Comparison of ENCODE assay signal across 24 cellular contexts in genomic region chr3:63845215-63845614, GRCh38. TPM values are rescaled to one million over a fixed set of nuclear protein-coding genes. Genes with fewer than 3 reads are reported as not detected.
"Had no signal": no experiment of that assay in that cellular context is flagged by ENCODE, and none has a peak within 500 bp of the region (broad histone marks: within the 10 kb centered on the region; RNA-seq: fewer than 3 reads in every experiment).

No MANE protein-coding gene starts in this region.

- H3K27me3 Mint-ChIP-seq: central memory CD8-positive, alpha-beta T cell; naive thymus-derived CD8-positive, alpha-beta T cell; stimulated activated memory B cell treated with anti-CD40 and anti-IgM and Interleukin-4, amounts not matched to agents 10 μg/mL and 1 μg/mL and 100 μg/mL, for 72 hours; stimulated activated naive CD8-positive, alpha-beta T cell treated with anti-CD3 and anti-CD28 coated beads, Interleukin-15, Interleukin-2, amounts not matched to agents 100 ng/mL and 50 ng/mL, for 24 hours had no signal

- ATAC-seq: foreskin keratinocyte; left colon; mucosa of descending colon; naive thymus-derived CD8-positive, alpha-beta T cell; stimulated activated memory B cell treated with anti-CD40 and anti-IgM and Interleukin-4, amounts not matched to agents 10 μg/mL and 1 μg/mL and 100 μg/mL, for 72 hours had no signal

- H3K27me3 ChIP-seq: esophagus muscularis mucosa, foreskin keratinocyte, right atrium auricular region, tibial artery had no signal

- H3K27ac ChIP-seq: epithelial cell of prostate, esophagus muscularis mucosa, foreskin keratinocyte, right atrium auricular region, tibial artery had no signal

- H3K36me3 ChIP-seq: esophagus muscularis mucosa, right atrium auricular region, tibial artery had no signal

- DNase-seq: cortex of kidney; effector memory CD4-positive, alpha-beta T cell; foreskin keratinocyte; immature natural killer cell; kidney; left colon; mammary epithelial cell; mucosa of descending colon; naive thymus-derived CD8-positive, alpha-beta T cell; posterior cingulate gyrus; stimulated activated CD4-positive, alpha-beta T cell treated with anti-CD3 and anti-CD28 coated beads, Interleukin-4, amount 100 ng/mL, for 1 hour; stimulated activated CD8-positive, alpha-beta memory T cell treated with anti-CD3 and anti-CD28 coated beads, Interleukin-4, amount 100 ng/mL, for 48 hours; tibial artery had no signal

- H3K4me3 ChIP-seq: esophagus muscularis mucosa, mucosa of descending colon, right atrium auricular region, tibial artery had no signal

- H3K27ac Mint-ChIP-seq: immature natural killer cell; stimulated activated naive CD8-positive, alpha-beta T cell treated with anti-CD3 and anti-CD28 coated beads, Interleukin-15, Interleukin-2, amounts not matched to agents 100 ng/mL and 50 ng/mL, for 24 hours had no signal

- H3K4me3 Mint-ChIP-seq: central memory CD8-positive, alpha-beta T cell; immature natural killer cell; naive thymus-derived CD8-positive, alpha-beta T cell; neural crest cell; stimulated activated memory B cell treated with anti-CD40 and anti-IgM and Interleukin-4, amounts not matched to agents 10 μg/mL and 1 μg/mL and 100 μg/mL, for 72 hours; stimulated activated naive CD8-positive, alpha-beta T cell treated with anti-CD3 and anti-CD28 coated beads, Interleukin-15, Interleukin-2, amounts not matched to agents 100 ng/mL and 50 ng/mL, for 24 hours had no signal

- H3K9me3 ChIP-seq: esophagus muscularis mucosa, mucosa of descending colon, right atrium auricular region, tibial artery had no signal

- H3K4me1 ChIP-seq: esophagus muscularis mucosa, tibial artery had no signal

RNA-seq across cellular contexts. Expression of gene C3orf49, which starts 26.1 kb away (rescaled TPM):
- total RNA-seq: esophagus muscularis mucosa; foreskin keratinocyte; kidney; left colon; lower leg skin; mammary epithelial cell; mucosa of descending colon; naive thymus-derived CD8-positive, alpha-beta T cell; neural crest cell; osteocyte; right atrium auricular region; temporal lobe; ureter had no signal
- polyA plus RNA-seq: foreskin keratinocyte; immature natural killer cell; mammary epithelial cell; naive thymus-derived CD8-positive, alpha-beta T cell had no signal
